8 cellular contexts compared by ENCODE assay signal in genomic region chr10:103668351-103669242, GRCh38.
A peak's percentile ranks its signal among the peaks of the same experiment; 100 is the strongest.
DNase-seq lines count a peak whose midpoint lies in the region; FAIRE-seq and TF ChIP-seq lines count a peak whose summit lies in the region.

No MANE protein-coding gene starts in this region.

- TF ChIP-seq POLR2A in NB4 (IDR thresholded peaks at IDR 0.05; ENCODE audit: extremely low read depth, insufficient read length): no peak
- TF ChIP-seq POLR2A in endothelial cell of umbilical vein (IDR thresholded peaks at IDR 0.05; ENCODE audit: low read depth, low read length): no peak

- no peaks in the 10 kb centered on the region for H3K27me3 ChIP-seq in BLaER1 treated with 17β-estradiol and CSF1 and Interleukin-3, amounts not matched to agents 10 nM and 100 nM
- no peaks in the 10 kb centered on the region for H3K27me3 ChIP-seq in endothelial cell of umbilical vein (ENCODE audit: control insufficient read depth in 2 of 2, insufficient read depth in 2 of 2, low read length in 2 of 2)

- DNase-seq in NB4 (ENCODE audit: low read depth) (peak; percentile 81), endothelial cell of umbilical vein (ENCODE audit: low read depth, low spot score) (peak; percentile 27), iPS-NIHi7 (ENCODE audit: extremely low spot score) (no peak), NCI-H1930 (lab: John Stamatoyannopoulos, UW) (no peak), putamen (ENCODE audit: low spot score) (no peak)
- no peak for DNase-seq in stimulated activated CD4-positive, alpha-beta T cell treated with anti-CD3 and anti-CD28 coated beads, Interleukin-2, amount 100 ng/mL, for 48 hours

- POLR2A ChIA-PET in endothelial cell of umbilical vein (lab: Charles Lee): no interaction called here

- dilution Hi-C loops in endothelial cell of umbilical vein (cut with MboI; ENCODE audit: extremely low pct_ligation_motif_present, low sequenced_read_pairs): no loop called here

- peak overlapping the region; percentile 43 to 71 (median 64) for H3K4me3 Mint-ChIP-seq in nephron

- H3K27me3 Mint-ChIP-seq in nephron (ENCODE audit: low read depth): peaks cover 11% of the 10 kb centered on the region

- peak overlapping the region; percentile 88 to 98 (median 96) for H3K4me2 ChIP-seq in BLaER1 treated with 17β-estradiol and CSF1 and Interleukin-3, amounts not matched to agents 10 nM and 100 nM
- H3K4me2 ChIP-seq in endothelial cell of umbilical vein (ENCODE audit: insufficient read depth, low read length): peak overlapping the region; percentile 18

- peak overlapping the region; percentile 50 for H2AFZ ChIP-seq in endothelial cell of umbilical vein (ENCODE audit: low read depth, low read length)

- BruUV-seq in endothelial cell of umbilical vein (replicated peaks; lab: Mats Ljungman, UMichigan): no TSS peak

- H3K27ac ChIP-seq in BLaER1 treated with 17β-estradiol and CSF1 and Interleukin-3, amounts not matched to agents 10 nM and 100 nM: peak overlapping the region; percentile 13 to 78 (median 66); a peak in 21 of 22 replicates
- H3K27ac ChIP-seq in endothelial cell of umbilical vein (ENCODE audit: insufficient read depth, low read depth, low read length): no peak overlapping the region

- peak overlapping the region; percentile 55 to 78 (median 55) for H3K27ac Mint-ChIP-seq in nephron

- CTCF ChIA-PET in endothelial cell of umbilical vein (lab: Charles Lee): interaction anchor here (0.6 to 3.2 kb wide), 3 partner anchors 18 to 76 kb away, joined by 3 to 25 read pairs (median 3); no protein-coding TSS in a partner anchor

- H3K9ac ChIP-seq in BLaER1 treated with 17β-estradiol and CSF1 and Interleukin-3, amounts not matched to agents 10 nM and 100 nM: peak overlapping the region; percentile 45 to 76 (median 64); a peak in 20 of 22 replicates
- peak overlapping the region; percentile 11 for H3K9ac ChIP-seq in endothelial cell of umbilical vein (replicated peaks; ENCODE audit: extremely low read depth, insufficient read depth, low read length)

- H3K4me1 ChIP-seq in BLaER1 treated with 17β-estradiol and CSF1 and Interleukin-3, amounts not matched to agents 10 nM and 100 nM: peaks cover 99 to 100% (median 100%) of the 10 kb centered on the region in 10 experiments
- peaks cover 13% of the 10 kb centered on the region for H3K4me1 ChIP-seq in endothelial cell of umbilical vein (ENCODE audit: control insufficient read depth, extremely low read depth, insufficient read depth, low read length)

- H3K4me1 Mint-ChIP-seq in nephron: peaks cover 85% of the 10 kb centered on the region

- peaks cover 12 to 83% (median 46%) of the 10 kb centered on the region in 11 experiments; a peak in 19 of 22 replicates for H4K20me1 ChIP-seq in BLaER1 treated with 17β-estradiol and CSF1 and Interleukin-3, amounts not matched to agents 10 nM and 100 nM
- no peaks in the 10 kb centered on the region for H4K20me1 ChIP-seq in endothelial cell of umbilical vein (replicated peaks; ENCODE audit: control insufficient read depth, extremely low read depth, insufficient read depth, low read length)

- TF ChIP-seq CTCF in NB4 (IDR thresholded peaks at IDR 0.05; ENCODE audit: low read depth, low read length): no peak
- no peak for TF ChIP-seq CTCF in endothelial cell of umbilical vein (IDR thresholded peaks at IDR 0.05; ENCODE audit: extremely low read depth in 1 of 2, insufficient read depth in 1 of 2, low read depth in 1 of 2, low read length in 2 of 2)
- no peak for TF ChIP-seq CTCF in nephron (IDR thresholded peaks at IDR 0.05; ENCODE audit: unreplicated experiment in 3 of 3)

- peak overlapping the region; percentile 28 to 65 (median 48); a peak in 19 of 20 replicates for H3K4me3 ChIP-seq in BLaER1 treated with 17β-estradiol and CSF1 and Interleukin-3, amounts not matched to agents 10 nM and 100 nM
- H3K4me3 ChIP-seq in NB4 (ENCODE audit: low read depth, low read length): peak overlapping the region; percentile 70
- H3K4me3 ChIP-seq in endothelial cell of umbilical vein (replicated peaks in 1 of 3; ENCODE audit: insufficient read depth in 1 of 3, low read depth in 1 of 3, low read length in 3 of 3): no peak overlapping the region

- H3K36me3 Mint-ChIP-seq in nephron (ENCODE audit: low read depth): no peaks in the 10 kb centered on the region

- FAIRE-seq in endothelial cell of umbilical vein (lab: Jason Lieb, UNC): peak; percentile 75

- intact Hi-C loops in endothelial cell of umbilical vein (cut with micrococcal nuclease): loop anchor here (2.0 kb wide), 1 partner anchor 28 kb away; no protein-coding TSS in a partner anchor

- no peaks in the 10 kb centered on the region for H3K9me1 ChIP-seq in endothelial cell of umbilical vein (replicated peaks; ENCODE audit: control insufficient read depth, extremely low read depth, insufficient read depth, low read length)

- H3K9me3 ChIP-seq in BLaER1 treated with 17β-estradiol and CSF1 and Interleukin-3, amounts not matched to agents 10 nM and 100 nM (replicated peaks in 1 of 11): no peaks in the 10 kb centered on the region
- no peaks in the 10 kb centered on the region for H3K9me3 ChIP-seq in endothelial cell of umbilical vein (replicated peaks; ENCODE audit: control insufficient read depth, insufficient read depth, low read length)

- H3K79me2 ChIP-seq in endothelial cell of umbilical vein (ENCODE audit: control insufficient read depth, insufficient read depth, low read length): no peaks in the 10 kb centered on the region

- H3K36me3 ChIP-seq in BLaER1 treated with 17β-estradiol and CSF1 and Interleukin-3, amounts not matched to agents 10 nM and 100 nM: peaks cover 0 to 20% (median 9%) of the 10 kb centered on the region in 11 experiments; a peak in 11 of 22 replicates
- no peaks in the 10 kb centered on the region for H3K36me3 ChIP-seq in endothelial cell of umbilical vein (ENCODE audit: control insufficient read depth in 2 of 2, extremely low read depth in 1 of 2, insufficient read depth in 2 of 2, low read length in 2 of 2)

- no peaks in the 10 kb centered on the region for H3K9me3 Mint-ChIP-seq in nephron

TF ChIP-seq in endothelial cell of umbilical vein, 7 proteins besides CTCF, POLR2A, EP300 and RAD21:
- TF ChIP-seq EZH2 (IDR thresholded peaks at IDR 0.05; ENCODE audit: borderline replicate concordance, low read depth, low read length, severe bottlenecking) (no peak), GATA2 (IDR thresholded peaks at IDR 0.05; ENCODE audit: insufficient read depth, insufficient read length, low read depth, low read length) (no peak), MYC (IDR thresholded peaks at IDR 0.05; ENCODE audit: low read depth, low read length) (no peak), MAX (IDR thresholded peaks at IDR 0.05; ENCODE audit: insufficient read depth, insufficient read length) (no peak), FOS (IDR thresholded peaks at IDR 0.05; ENCODE audit: borderline replicate concordance, insufficient read depth, low read length) (no peak), JUN (IDR thresholded peaks at IDR 0.05; ENCODE audit: borderline replicate concordance, insufficient read depth, insufficient read length, low read depth) (no peak), POLR2AphosphoS5 (IDR thresholded peaks at IDR 0.05; ENCODE audit: insufficient read depth, low read depth, low read length) (no peak)

Comparison
In these comparisons a context has a peak if more than half of its experiments do, and no peak if none do; other contexts are left out.
1. H3K4me3 ChIP-seq: peak in BLaER1 treated with 17β-estradiol and CSF1 and Interleukin-3, amounts not matched to agents 10 nM and 100 nM (10 of 10) and NB4 (single experiment); none in endothelial cell of umbilical vein (0 of 3).
2. DNase-seq: peak in NB4 (single experiment) and endothelial cell of umbilical vein (single experiment); none in iPS-NIHi7 (single experiment), NCI-H1930 (0 of 2), putamen (single experiment) and stimulated activated CD4-positive, alpha-beta T cell treated with anti-CD3 and anti-CD28 coated beads, Interleukin-2, amount 100 ng/mL, for 48 hours (0 of 2).